ENCODE assay signal across 12 cellular contexts in the genomic region with DNA sequence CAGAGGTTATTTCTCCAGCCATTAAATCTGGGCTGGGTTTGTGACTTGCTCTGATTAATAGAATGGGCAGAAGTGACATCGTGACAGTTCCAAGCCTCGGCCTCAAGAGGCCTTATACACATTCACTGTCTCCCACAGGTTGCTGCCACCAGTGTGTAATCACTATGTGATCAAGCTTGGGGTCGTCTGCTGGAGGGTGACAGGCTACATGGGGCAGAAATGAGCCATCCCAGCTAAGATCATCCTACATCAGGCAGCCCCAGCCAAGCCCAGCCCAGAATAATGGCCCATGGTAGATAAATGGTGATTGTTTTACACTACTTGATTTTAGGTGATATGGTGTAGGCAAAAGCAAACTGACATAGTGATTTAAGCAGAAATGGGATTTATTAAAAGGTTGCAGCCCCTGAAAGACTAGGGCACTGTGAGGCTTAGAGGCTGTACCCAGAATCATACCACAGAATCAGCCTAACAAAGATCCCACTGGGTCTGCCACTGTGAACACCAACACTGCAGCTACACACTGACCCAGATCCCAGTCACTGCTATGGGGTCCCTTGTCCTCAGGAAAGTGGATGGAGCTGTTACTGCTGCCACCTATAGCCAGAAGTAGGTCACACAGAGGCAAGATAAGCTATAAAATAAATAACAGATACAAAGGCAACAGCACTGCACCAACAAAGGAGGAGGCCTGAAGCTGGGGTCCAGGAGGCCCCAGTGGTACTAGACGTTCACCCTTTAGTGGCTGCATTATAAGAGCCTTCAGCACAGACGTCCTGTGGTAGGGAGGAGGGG.
DNase-seq lines count a peak whose midpoint lies in the region; ATAC-seq and TF ChIP-seq lines count a peak whose summit lies in the region.
"Had no signal": no experiment of that assay in that cellular context is flagged by ENCODE, and none has a peak within 500 bp of the region (broad histone marks: within the 10 kb centered on the region; RNA-seq: fewer than 3 reads in every experiment).

No MANE protein-coding gene starts in this region.

- in situ Hi-C loops in SK-MEL-5 (cut with HindIII; ENCODE audit: low pct_unique_long_range_greater_than_20kb, low sequenced_read_pairs), result no loop called here

- no peak for TF ChIP-seq CTCF in RWPE1 (conservative IDR thresholded peaks at IDR 0.05; ENCODE audit: low read depth)

- H3K27ac ChIP-seq in RWPE1, result no peak overlapping the region
- H3K27ac ChIP-seq: Peyer's patch had no signal

- CTCF ChIA-PET in RWPE1 (lab: Yijun Ruan, JAX), result interaction anchor here (0.6 kb wide), 1 partner anchor 11 kb away, joined by 3 read pairs; no protein-coding TSS in a partner anchor

- intact Hi-C loops in posterior cingulate gyrus (cut with DNase I), result no loop called here

- POLR2A ChIA-PET in RWPE1 (lab: Yijun Ruan, JAX; ENCODE audit: low non-redundant PET), result no interaction called here

- DNase-seq in DMS53 (lab: John Stamatoyannopoulos, UW) (peak; percentile 44), SK-MEL-5 (ENCODE audit: low read depth, low spot score) (peak; percentile 54), iPS-NIHi11 (ENCODE audit: low spot score) (peak; percentile 57), posterior cingulate gyrus (no peak), RWPE1 (ENCODE audit: low spot score) (no peak), LoVo (ENCODE audit: low spot score) (no peak)
- DNase-seq in stimulated activated CD4-positive, alpha-beta T cell treated with anti-CD3 and anti-CD28 coated beads, Interleukin-2, amount 100 ng/mL, for 48 hours, result no peak
- DNase-seq: activated naive CD4-positive, alpha-beta T cell treated with anti-CD3 and anti-CD28 coated beads for 36 hours; heart left ventricle; occipital lobe; Peyer's patch had no signal

- ATAC-seq in GM21390 (IDR thresholded peaks at IDR 0.05; ENCODE audit: unreplicated experiment), result peak; percentile 51

Comparison
In these comparisons a context has a peak if more than half of its experiments do, and no peak if none do; other contexts are left out.
1. DNase-seq: peak in DMS53 (single experiment), SK-MEL-5 (single experiment) and iPS-NIHi11 (single experiment); none in posterior cingulate gyrus (0 of 10), RWPE1 (single experiment), stimulated activated CD4-positive, alpha-beta T cell treated with anti-CD3 and anti-CD28 coated beads, Interleukin-2, amount 100 ng/mL, for 48 hours (0 of 2) and LoVo (single experiment).